In the genomic region with DNA sequence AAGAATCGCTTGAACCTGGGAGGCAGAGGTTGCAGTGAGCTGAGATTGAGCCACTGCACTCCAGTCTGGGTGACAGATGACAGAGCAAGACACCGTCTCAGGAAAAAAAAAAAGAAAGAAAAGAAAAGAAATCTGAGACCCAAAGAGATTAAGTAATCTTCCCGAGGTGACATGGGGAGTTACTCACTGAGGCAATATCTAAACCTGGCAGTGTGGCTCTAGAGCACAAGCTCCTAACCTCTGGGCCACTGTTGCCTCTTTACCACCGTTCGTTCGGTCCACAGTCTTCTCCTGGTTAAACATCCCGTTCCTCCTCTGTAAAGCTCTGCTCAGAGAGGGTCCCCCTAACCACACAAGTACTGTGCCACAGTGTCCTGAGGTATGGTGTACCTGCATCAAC, we compare ENCODE assay signal across 12 cellular contexts. TPM values are rescaled to one million over a fixed set of nuclear protein-coding genes. Genes with fewer than 3 reads are reported as not detected.
DNase-seq lines count a peak whose midpoint lies in the region; ATAC-seq, FAIRE-seq and TF ChIP-seq lines count a peak whose summit lies in the region.
"Had no signal": no experiment of that assay in that cellular context is flagged by ENCODE, and none has a peak within 500 bp of the region (broad histone marks: within the 10 kb centered on the region; RNA-seq: fewer than 3 reads in every experiment).

No MANE protein-coding gene starts in this region.

- no peak for DNase-seq in activated naive CD4-positive, alpha-beta T cell (lab: John Stamatoyannopoulos, UW)
- no peak for DNase-seq in activated T-helper 2 cell treated with anti-CD3 and anti-CD28 coated beads, Interferon-gamma antibody, Interleukin-2, Interleukin-4, amounts not matched to agents 10 μg/mL and 5 μg/mL and 100 μg/mL, durations not matched to agents 14 hours and 24 hours and 36 hours (ENCODE audit: low spot score)
- no peak for DNase-seq in kidney
- DNase-seq in type B pancreatic cell (ENCODE audit: extremely low spot score, unreplicated experiment) = no peak
- no peak for DNase-seq in NCI-H345 treated with DMSO at 0.1 percent for 48 hours (lab: John Stamatoyannopoulos, UW; ENCODE audit: unreplicated experiment)
- DNase-seq in sciatic nerve (ENCODE audit: low spot score) = no peak
- DNase-seq: activated gamma-delta T cell, NCI-H2029 treated with DMSO at 0.1 percent for 48 hours, OCI-M1, upper lobe of right lung had no signal

- ATAC-seq in GM21576 (IDR thresholded peaks at IDR 0.05; ENCODE audit: unreplicated experiment) (no peak), sciatic nerve (no peak)
- ATAC-seq: upper lobe of right lung had no signal

- peaks cover 16% of the 10 kb centered on the region for H3K4me1 Mint-ChIP-seq in activated naive CD4-positive, alpha-beta T cell treated with anti-CD3 and anti-CD28 coated beads, Interleukin-2, amount 50 U/mL, for 24 hours
- H3K4me1 Mint-ChIP-seq in activated T-helper 2 cell treated with anti-CD3 and anti-CD28 coated beads, Interferon-gamma antibody, Interleukin-2, Interleukin-4, amounts not matched to agents 10 μg/mL and 5 μg/mL and 100 μg/mL, durations not matched to agents 14 hours and 24 hours and 36 hours (ENCODE audit: low read depth) = peaks cover 16% of the 10 kb centered on the region
- peaks cover 9% of the 10 kb centered on the region for H3K4me1 Mint-ChIP-seq in type B pancreatic cell (ENCODE audit: unreplicated experiment)

- no peak overlapping the region for H3K9ac ChIP-seq in kidney (ENCODE audit: low read length in 2 of 2)

- peak overlapping the region; percentile 70 to 96 for H3K4me3 ChIP-seq in kidney (ENCODE audit: low read length in 2 of 2)

- peak overlapping the region; percentile 94 for H3K4me3 Mint-ChIP-seq in activated naive CD4-positive, alpha-beta T cell treated with anti-CD3 and anti-CD28 coated beads, Interleukin-2, amount 50 U/mL, for 24 hours
- peak overlapping the region; percentile 93 for H3K4me3 Mint-ChIP-seq in activated T-helper 2 cell treated with anti-CD3 and anti-CD28 coated beads, Interferon-gamma antibody, Interleukin-2, Interleukin-4, amounts not matched to agents 10 μg/mL and 5 μg/mL and 100 μg/mL, durations not matched to agents 14 hours and 24 hours and 36 hours (ENCODE audit: low read depth)
- H3K4me3 Mint-ChIP-seq in type B pancreatic cell = peak overlapping the region; percentile 96

- H3K36me3 Mint-ChIP-seq in activated naive CD4-positive, alpha-beta T cell treated with anti-CD3 and anti-CD28 coated beads, Interleukin-2, amount 50 U/mL, for 24 hours = no peaks in the 10 kb centered on the region
- H3K36me3 Mint-ChIP-seq in activated T-helper 2 cell treated with anti-CD3 and anti-CD28 coated beads, Interferon-gamma antibody, Interleukin-2, Interleukin-4, amounts not matched to agents 10 μg/mL and 5 μg/mL and 100 μg/mL, durations not matched to agents 14 hours and 24 hours and 36 hours (ENCODE audit: low read depth) = peaks cover 2% of the 10 kb centered on the region
- no peaks in the 10 kb centered on the region for H3K36me3 Mint-ChIP-seq in type B pancreatic cell

- TF ChIP-seq CTCF in kidney (IDR thresholded peaks at IDR 0.05; ENCODE audit: borderline replicate concordance, extremely low read depth, insufficient read depth) (no peak), type B pancreatic cell (conservative IDR thresholded peaks at IDR 0.05) (no peak)

- H3K27ac ChIP-seq in kidney (ENCODE audit: low read depth in 2 of 2, low read length in 2 of 2) = no peak overlapping the region

- H3K9me3 ChIP-seq in kidney (ENCODE audit: control insufficient read depth in 1 of 2, low read length in 2 of 2) = no peaks in the 10 kb centered on the region
- H3K9me3 ChIP-seq: upper lobe of right lung had no signal

- H3K4me1 ChIP-seq in kidney (ENCODE audit: control insufficient read depth in 1 of 2, insufficient read depth in 1 of 2, low read depth in 1 of 2, low read length in 2 of 2) = peaks cover 0 to 3% of the 10 kb centered on the region in 2 donors

- H3K36me3 ChIP-seq in kidney (ENCODE audit: control insufficient read depth in 1 of 2, insufficient read depth in 2 of 2, low read length in 2 of 2) = peaks cover 0 to 3% of the 10 kb centered on the region in 2 donors

- intact Hi-C loops in activated T-helper 2 cell treated with anti-CD3 and anti-CD28 coated beads, Interferon-gamma antibody, Interleukin-2, Interleukin-4, amounts not matched to agents 10 μg/mL and 5 μg/mL and 100 μg/mL, durations not matched to agents 14 hours and 24 hours and 36 hours (cut with micrococcal nuclease) = no loop called here
- intact Hi-C loops in kidney (cut with DNase I) (no loop called here), sciatic nerve (cut with DNase I) (no loop called here)

- peak overlapping the region; percentile 78 for H3K27ac Mint-ChIP-seq in activated naive CD4-positive, alpha-beta T cell treated with anti-CD3 and anti-CD28 coated beads, Interleukin-2, amount 50 U/mL, for 24 hours
- H3K27ac Mint-ChIP-seq in activated T-helper 2 cell treated with anti-CD3 and anti-CD28 coated beads, Interferon-gamma antibody, Interleukin-2, Interleukin-4, amounts not matched to agents 10 μg/mL and 5 μg/mL and 100 μg/mL, durations not matched to agents 14 hours and 24 hours and 36 hours = peak overlapping the region; percentile 38
- H3K27ac Mint-ChIP-seq in type B pancreatic cell = peak overlapping the region; percentile 36

- H3K27me3 Mint-ChIP-seq in activated naive CD4-positive, alpha-beta T cell treated with anti-CD3 and anti-CD28 coated beads, Interleukin-2, amount 50 U/mL, for 24 hours = no peaks in the 10 kb centered on the region
- no peaks in the 10 kb centered on the region for H3K27me3 Mint-ChIP-seq in activated T-helper 2 cell treated with anti-CD3 and anti-CD28 coated beads, Interferon-gamma antibody, Interleukin-2, Interleukin-4, amounts not matched to agents 10 μg/mL and 5 μg/mL and 100 μg/mL, durations not matched to agents 14 hours and 24 hours and 36 hours (ENCODE audit: low read depth)
- H3K27me3 Mint-ChIP-seq in type B pancreatic cell = no peaks in the 10 kb centered on the region

- H3K9me3 Mint-ChIP-seq in activated naive CD4-positive, alpha-beta T cell treated with anti-CD3 and anti-CD28 coated beads, Interleukin-2, amount 50 U/mL, for 24 hours = no peaks in the 10 kb centered on the region
- no peaks in the 10 kb centered on the region for H3K9me3 Mint-ChIP-seq in activated T-helper 2 cell treated with anti-CD3 and anti-CD28 coated beads, Interferon-gamma antibody, Interleukin-2, Interleukin-4, amounts not matched to agents 10 μg/mL and 5 μg/mL and 100 μg/mL, durations not matched to agents 14 hours and 24 hours and 36 hours
- no peaks in the 10 kb centered on the region for H3K9me3 Mint-ChIP-seq in type B pancreatic cell

- FAIRE-seq in kidney (lab: Jason Lieb, UNC) = no peak

RNA-seq across cellular contexts. Expression of a gene that starts 1.5 kb away (rescaled TPM):
- 22.8 and 25.9 TPM in 2 replicates for total RNA-seq in activated T-helper 2 cell treated with anti-CD3 and anti-CD28 coated beads, Interferon-gamma antibody, Interleukin-2, Interleukin-4, amounts not matched to agents 10 μg/mL and 5 μg/mL and 100 μg/mL, durations not matched to agents 14 hours and 24 hours and 36 hours
- total RNA-seq in kidney (51.5 TPM), type B pancreatic cell (ENCODE audit: low replicate concordance) (33.7 and 35.8 TPM in 2 replicates), sciatic nerve (34.4 TPM)
- polyA plus RNA-seq in kidney (ENCODE audit: insufficient read depth, low read depth, low replicate concordance) = 205 TPM

RNA-seq across cellular contexts. Expression of a gene that starts 23.2 kb away (rescaled TPM):
- total RNA-seq in activated T-helper 2 cell treated with anti-CD3 and anti-CD28 coated beads, Interferon-gamma antibody, Interleukin-2, Interleukin-4, amounts not matched to agents 10 μg/mL and 5 μg/mL and 100 μg/mL, durations not matched to agents 14 hours and 24 hours and 36 hours = 57.8 and 62.1 TPM in 2 replicates
- total RNA-seq in kidney (68.1 TPM), type B pancreatic cell (ENCODE audit: low replicate concordance) (39.0 and 47.7 TPM in 2 replicates), sciatic nerve (15.8 TPM)
- 73.7 TPM for polyA plus RNA-seq in kidney (ENCODE audit: insufficient read depth, low read depth, low replicate concordance)

RNA-seq across cellular contexts. Expression of a gene that starts 32.8 kb away (rescaled TPM):
- 86.4 and 88.4 TPM in 2 replicates for total RNA-seq in activated T-helper 2 cell treated with anti-CD3 and anti-CD28 coated beads, Interferon-gamma antibody, Interleukin-2, Interleukin-4, amounts not matched to agents 10 μg/mL and 5 μg/mL and 100 μg/mL, durations not matched to agents 14 hours and 24 hours and 36 hours
- total RNA-seq in kidney = 71.3 TPM
- polyA plus RNA-seq in kidney (ENCODE audit: insufficient read depth, low read depth, low replicate concordance) = 133 TPM
- 83.6 and 113 TPM in 2 replicates for total RNA-seq in type B pancreatic cell (ENCODE audit: low replicate concordance)
- 30.7 TPM for total RNA-seq in sciatic nerve

RNA-seq across cellular contexts. Expression of a gene that starts 44.3 kb away (rescaled TPM):
- total RNA-seq in activated T-helper 2 cell treated with anti-CD3 and anti-CD28 coated beads, Interferon-gamma antibody, Interleukin-2, Interleukin-4, amounts not matched to agents 10 μg/mL and 5 μg/mL and 100 μg/mL, durations not matched to agents 14 hours and 24 hours and 36 hours = 3.3 and 4.0 TPM in 2 replicates
- total RNA-seq in kidney (69.2 TPM), type B pancreatic cell (ENCODE audit: low replicate concordance) (20.6 and 40.8 TPM in 2 replicates), sciatic nerve (22.3 TPM)
- polyA plus RNA-seq in kidney (ENCODE audit: insufficient read depth, low read depth, low replicate concordance) = 88.3 TPM

RNA-seq across cellular contexts. Expression of a gene that starts 45.5 kb away (rescaled TPM):
- 71.4 and 72.7 TPM in 2 replicates for total RNA-seq in activated T-helper 2 cell treated with anti-CD3 and anti-CD28 coated beads, Interferon-gamma antibody, Interleukin-2, Interleukin-4, amounts not matched to agents 10 μg/mL and 5 μg/mL and 100 μg/mL, durations not matched to agents 14 hours and 24 hours and 36 hours
- total RNA-seq in kidney (40.4 TPM), type B pancreatic cell (ENCODE audit: low replicate concordance) (71.1 and 113 TPM in 2 replicates), sciatic nerve (100 TPM)
- 57.7 TPM for polyA plus RNA-seq in kidney (ENCODE audit: insufficient read depth, low read depth, low replicate concordance)
